ENCODE assay signal across 9 cellular contexts in the genomic region with DNA sequence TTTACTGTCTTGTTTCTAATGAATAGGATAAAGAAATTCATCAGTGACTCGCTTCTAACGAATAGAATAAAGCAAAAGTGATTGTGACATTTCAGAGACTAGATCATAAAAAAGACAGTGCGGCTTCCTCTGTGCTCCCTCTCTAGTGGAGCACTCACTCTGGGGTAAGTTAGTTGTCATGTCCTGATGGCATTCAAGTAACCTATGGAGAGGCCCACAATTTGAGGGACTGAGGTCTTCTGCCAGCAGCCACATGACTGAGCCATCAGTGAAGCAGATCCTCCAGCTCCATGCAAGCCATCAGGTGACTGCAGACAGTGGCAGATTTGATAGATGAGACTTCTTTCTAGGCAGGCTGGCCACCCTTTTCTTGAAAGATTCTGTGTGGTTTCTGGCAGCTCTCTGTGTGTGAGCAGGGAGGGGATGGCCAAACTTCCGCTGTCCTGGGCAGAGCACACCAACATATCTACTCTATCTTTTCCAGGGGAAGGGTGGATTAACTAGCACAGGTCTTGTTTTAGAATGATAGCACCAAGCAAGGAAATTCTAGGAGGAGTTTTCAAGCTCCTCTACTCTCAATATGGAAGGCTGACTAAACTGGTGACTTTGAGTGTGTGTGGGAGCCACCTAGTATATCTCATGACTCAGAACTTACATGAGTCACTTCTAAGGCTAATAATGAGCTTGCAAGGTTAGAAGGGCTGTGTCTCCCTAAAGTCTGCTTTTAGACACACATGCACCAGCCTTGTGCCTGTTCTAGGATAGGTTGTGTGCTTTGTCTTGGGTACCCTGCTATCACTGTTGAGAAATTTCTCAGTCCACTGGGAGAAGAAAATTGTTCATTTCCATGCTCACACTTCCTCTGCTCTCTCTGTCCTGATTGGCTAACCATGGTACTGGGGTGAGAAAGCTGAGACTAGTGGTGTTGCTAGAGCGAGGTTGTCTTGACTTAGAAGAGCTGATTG.
DNase-seq lines count a peak whose midpoint lies in the region; ATAC-seq and TF ChIP-seq lines count a peak whose summit lies in the region.
"Had no signal": no experiment of that assay in that cellular context is flagged by ENCODE, and none has a peak within 500 bp of the region (broad histone marks: within the 10 kb centered on the region; RNA-seq: fewer than 3 reads in every experiment).

No MANE protein-coding gene starts in this region.

- H3K27me3 ChIP-seq in BE2C: no peaks in the 10 kb centered on the region

- H3K4me1 ChIP-seq in BE2C: no peaks in the 10 kb centered on the region
- H3K4me1 ChIP-seq: heart left ventricle had no signal

- ATAC-seq in GM21390 (IDR thresholded peaks at IDR 0.05; ENCODE audit: unreplicated experiment) (peak; percentile 84), HG03558 (IDR thresholded peaks at IDR 0.05; ENCODE audit: extremely low read depth, unreplicated experiment) (peak; percentile 80)
- ATAC-seq in stimulated activated naive CD8-positive, alpha-beta T cell treated with anti-CD3 and anti-CD28 coated beads, Interleukin-15, Interleukin-2, amounts not matched to agents 100 U/mL and 50 U/mL, for 24 hours: peak; percentile 94

- H3K9me3 ChIP-seq in BE2C: no peaks in the 10 kb centered on the region
- H3K9me3 ChIP-seq: heart left ventricle had no signal

- no peak for TF ChIP-seq CTCF in GM10266 (IDR thresholded peaks at IDR 0.05; ENCODE audit: control insufficient read depth, insufficient read depth, low read depth, missing control alignments)
- TF ChIP-seq CTCF in BE2C (IDR thresholded peaks at IDR 0.05; ENCODE audit: low read depth, low read length): no peak

- no peak overlapping the region for H3K4me3 ChIP-seq in BE2C (ENCODE audit: low read depth, low read length)
- H3K4me3 ChIP-seq: heart left ventricle had no signal

- peak; percentile 6 for DNase-seq in GM10266 (ENCODE audit: extremely low spot score)
- DNase-seq in astrocyte of the hippocampus (ENCODE audit: low read depth, low spot score): peak; percentile 45
- no peak for DNase-seq in stimulated activated naive CD8-positive, alpha-beta T cell treated with anti-CD3 and anti-CD28 coated beads, Interleukin-15, Interleukin-2, amounts not matched to agents 100 U/mL and 50 U/mL, for 24 hours
- DNase-seq in BE2C: no peak
- DNase-seq in NCI-H2171 treated with DMSO at 0.1 percent for 48 hours (lab: John Stamatoyannopoulos, UW): no peak
- DNase-seq in NCI-H2029 (lab: John Stamatoyannopoulos, UW): no peak
- DNase-seq: heart left ventricle had no signal

- H3K36me3 ChIP-seq in BE2C: no peaks in the 10 kb centered on the region
- H3K36me3 ChIP-seq: heart left ventricle had no signal

Comparison
In these comparisons a context has a peak if more than half of its experiments do, and no peak if none do; other contexts are left out.
1. DNase-seq: peak in GM10266 (single experiment) and astrocyte of the hippocampus (single experiment); none in stimulated activated naive CD8-positive, alpha-beta T cell treated with anti-CD3 and anti-CD28 coated beads, Interleukin-15, Interleukin-2, amounts not matched to agents 100 U/mL and 50 U/mL, for 24 hours (single experiment), BE2C (single experiment), NCI-H2171 treated with DMSO at 0.1 percent for 48 hours (single experiment) and NCI-H2029 (single experiment).
2. Peak in every context shown above with its lines, with median percentiles within 50 percentile points of each other: ATAC-seq.